ENCODE assay signal across 8 cellular contexts in genomic region chr3:138834359-138835176, GRCh38. TPM values are rescaled to one million over a fixed set of nuclear protein-coding genes. Genes with fewer than 3 reads are reported as not detected.
DNase-seq lines count a peak whose midpoint lies in the region; ATAC-seq lines count a peak whose summit lies in the region.

Gene PIK3CB, minus strand, starts transcription at chr3:138834928. Its CDS starts 75,585 bp downstream, at chr3:138759343.

- H3K9ac ChIP-seq in endocrine pancreas (ENCODE audit: control insufficient read depth, insufficient read depth, low read length) = peak within 1 kb of the TSS; percentile 99

- no peaks in the 10 kb centered on the region for H3K9me3 ChIP-seq in endocrine pancreas (ENCODE audit: control insufficient read depth, low read length)

- peak; percentile 93 for ATAC-seq in GM19467 (IDR thresholded peaks at IDR 0.05; ENCODE audit: unreplicated experiment)

- H3K27me3 ChIP-seq in endocrine pancreas (ENCODE audit: control insufficient read depth, insufficient read depth, low read length) = no peaks in the 10 kb centered on the region

- peak within 1 kb of the TSS; percentile 93 for H3K4me3 ChIP-seq in endocrine pancreas (ENCODE audit: control insufficient read depth, insufficient read depth, low read length)

- peak; percentile 90 for DNase-seq in COLO668 (lab: John Stamatoyannopoulos, UW; ENCODE audit: unreplicated experiment)
- DNase-seq in HT1080 (ENCODE audit: low read depth) = peak; percentile 93
- peak; percentile 88 for DNase-seq in NOMO-1 treated with DMSO at 0.1 percent for 48 hours (lab: John Stamatoyannopoulos, UW; ENCODE audit: unreplicated experiment)
- DNase-seq in activated CD8-positive, alpha-beta memory T cell treated with anti-CD3 and anti-CD28 coated beads, Interleukin-2, amount 50 U/mL, for 1 hour (ENCODE audit: extremely low read depth) = peak; percentile 58
- DNase-seq in middle frontal gyrus (ENCODE audit: extremely low spot score, low spot score) = peak; percentile 83
- DNase-seq in stimulated activated CD8-positive, alpha-beta memory T cell treated with anti-CD3 and anti-CD28 coated beads, Interleukin-2, amount 100 ng/mL, for 48 hours (ENCODE audit: low read depth in 2 of 2) = peak; percentile 78 to 88

- H3K4me1 ChIP-seq in endocrine pancreas (ENCODE audit: control insufficient read depth, insufficient read depth, low read length) = peaks cover 4% of the 10 kb centered on the region

- no peaks in the 10 kb centered on the region for H3K36me3 ChIP-seq in endocrine pancreas (ENCODE audit: control insufficient read depth, insufficient read depth, low read length)

RNA-seq across cellular contexts. Expression of gene PIK3CB, which starts in this region (rescaled TPM):
- 12.1 and 18.7 TPM in 2 replicates for total RNA-seq in HT1080 (2014; rRNA removed; shearing (Covaris generic))
- polyA plus RNA-seq in HT1080 (2015; cell fraction: cytosol; rRNA removed) = 38.0 and 48.2 TPM in 2 replicates
- 26.3 and 29.2 TPM in 2 replicates for polyA plus RNA-seq in HT1080 (2015; cell fraction: nucleus; rRNA removed)

Comparison
In these comparisons a context has a peak if more than half of its experiments do, and no peak if none do; other contexts are left out.
1. Peak in every context shown above with its lines: DNase-seq, ATAC-seq and H3K4me3 ChIP-seq.